Comparison of ENCODE assay signal across 23 cellular contexts in genomic region chr2:96564563-96564962, GRCh38. TPM values are rescaled to one million over a fixed set of nuclear protein-coding genes. Genes with fewer than 3 reads are reported as not detected.
DNase-seq lines count a peak whose midpoint lies in the region; ATAC-seq and TF ChIP-seq lines count a peak whose summit lies in the region.
"Had no signal": no experiment of that assay in that cellular context is flagged by ENCODE, and none has a peak within 500 bp of the region (broad histone marks: within the 10 kb centered on the region; RNA-seq: fewer than 3 reads in every experiment).

No MANE protein-coding gene starts in this region.

- H3K36me3 Mint-ChIP-seq in GM23338 (ENCODE audit: low read depth) (no peaks in the 10 kb centered on the region), chondrocyte (ENCODE audit: low read depth) (no peaks in the 10 kb centered on the region)
- H3K36me3 Mint-ChIP-seq: CD14-positive monocyte had no signal

- H3K9me3 Mint-ChIP-seq in GM23338 = no peaks in the 10 kb centered on the region
- H3K9me3 Mint-ChIP-seq in chondrocyte (ENCODE audit: low read depth) = peaks cover 7% of the 10 kb centered on the region
- H3K9me3 Mint-ChIP-seq: CD14-positive monocyte; CD4-positive, alpha-beta T cell; CD8-positive, alpha-beta memory T cell had no signal

- H3K36me3 ChIP-seq in GM23338 (ENCODE audit: insufficient read depth) (no peaks in the 10 kb centered on the region), HUES64 (ENCODE audit: insufficient read depth, low read length) (no peaks in the 10 kb centered on the region), upper lobe of right lung (no peaks in the 10 kb centered on the region)
- H3K36me3 ChIP-seq: BE2C; BLaER1 treated with 17β-estradiol and CSF1 and Interleukin-3, amounts not matched to agents 10 nM and 100 nM; HAP-1 had no signal

- H3K4me1 Mint-ChIP-seq in GM23338 (peaks cover 8% of the 10 kb centered on the region), chondrocyte (ENCODE audit: low read depth) (no peaks in the 10 kb centered on the region)
- H3K4me1 Mint-ChIP-seq: CD14-positive monocyte; CD8-positive, alpha-beta memory T cell had no signal

- H3K9me3 ChIP-seq in HUES64 (ENCODE audit: insufficient read depth, low read depth, low read length) (no peaks in the 10 kb centered on the region), upper lobe of right lung (no peaks in the 10 kb centered on the region)
- H3K9me3 ChIP-seq: A549; BE2C; BLaER1 treated with 17β-estradiol and CSF1 and Interleukin-3, amounts not matched to agents 10 nM and 100 nM; HAP-1 had no signal

- H3K4me3 ChIP-seq in GM23338 (no peak overlapping the region), HUES64 (ENCODE audit: low read length) (no peak overlapping the region), upper lobe of right lung (no peak overlapping the region)
- H3K4me3 ChIP-seq: A549; BLaER1 treated with 17β-estradiol and CSF1 and Interleukin-3, amounts not matched to agents 10 nM and 100 nM; GM12878; GM23248; HAP-1 had no signal

- no peaks in the 10 kb centered on the region for H3F3A ChIP-seq in GM23338 (replicated peaks; ENCODE audit: low read depth)

- no peaks in the 10 kb centered on the region for H4K20me1 ChIP-seq in GM23338 (replicated peaks; ENCODE audit: insufficient read depth)
- H4K20me1 ChIP-seq: BLaER1 treated with 17β-estradiol and CSF1 and Interleukin-3, amounts not matched to agents 10 nM and 100 nM had no signal

- no peak overlapping the region for H3K4me2 ChIP-seq in GM23338
- H3K4me2 ChIP-seq: A549 had no signal

- H3K27me3 ChIP-seq in GM23338 (ENCODE audit: insufficient read depth) (no peaks in the 10 kb centered on the region), HUES64 (ENCODE audit: insufficient read depth, low read length) (no peaks in the 10 kb centered on the region), upper lobe of right lung (no peaks in the 10 kb centered on the region)
- H3K27me3 ChIP-seq: BE2C; BLaER1 treated with 17β-estradiol and CSF1 and Interleukin-3, amounts not matched to agents 10 nM and 100 nM had no signal

- peaks cover 5% of the 10 kb centered on the region for H3K9me2 ChIP-seq in GM23338 (ENCODE audit: insufficient read depth)

- no peak overlapping the region for H3K9ac ChIP-seq in HUES64 (ENCODE audit: low read depth, low read length)
- H3K9ac ChIP-seq: BLaER1 treated with 17β-estradiol and CSF1 and Interleukin-3, amounts not matched to agents 10 nM and 100 nM; GM23248 had no signal

- H3K27ac ChIP-seq in GM23338 (ENCODE audit: low read depth) = no peak overlapping the region; the same call in 1 of the 2 replicates
- H3K27ac ChIP-seq in HUES64 (ENCODE audit: low read depth, low read length) = peak overlapping the region; percentile 29; the same call in 1 of the 2 replicates
- no peak overlapping the region for H3K27ac ChIP-seq in upper lobe of right lung
- H3K27ac ChIP-seq: A549; BLaER1 treated with 17β-estradiol and CSF1 and Interleukin-3, amounts not matched to agents 10 nM and 100 nM; GM23248 had no signal

- no peak overlapping the region for H2AFZ ChIP-seq in GM23338
- H2AFZ ChIP-seq: GM23248 had no signal

- ATAC-seq in GM23338 = peak; percentile 12; the same call in 1 of the 3 replicates
- ATAC-seq in upper lobe of right lung = no peak
- ATAC-seq: A549, GM12878 had no signal

- H3K4me3 Mint-ChIP-seq in GM23338 (no peak overlapping the region), chondrocyte (ENCODE audit: unreplicated experiment) (no peak overlapping the region)
- H3K4me3 Mint-ChIP-seq: CD14-positive monocyte; CD4-positive, alpha-beta T cell; CD8-positive, alpha-beta memory T cell; HFFc6 had no signal

- intact Hi-C loops in upper lobe of right lung (cut with DNase I) = no loop called here

- H3K27ac Mint-ChIP-seq in GM23338 (no peak overlapping the region), chondrocyte (ENCODE audit: unreplicated experiment) (no peak overlapping the region)
- H3K27ac Mint-ChIP-seq: CD14-positive monocyte; CD4-positive, alpha-beta T cell; CD8-positive, alpha-beta memory T cell; HFFc6 had no signal

- TF ChIP-seq CTCF in GM23338 (conservative IDR thresholded peaks at IDR 0.05; ENCODE audit: low read depth in 2 of 2) (no peak), upper lobe of right lung (IDR thresholded peaks at IDR 0.05) (no peak), chondrocyte (IDR thresholded peaks at IDR 0.05) (no peak)

- no peaks in the 10 kb centered on the region for H3K27me3 Mint-ChIP-seq in GM23338 (ENCODE audit: insufficient read depth, low read depth, poor library complexity)
- H3K27me3 Mint-ChIP-seq in chondrocyte (ENCODE audit: low read depth) = no peaks in the 10 kb centered on the region
- H3K27me3 Mint-ChIP-seq: CD4-positive, alpha-beta T cell had no signal

- DNase-seq in GM23338 (ENCODE audit: low spot score) = no peak
- DNase-seq in NCI-H524 treated with DMSO at 0.1 percent for 48 hours (lab: John Stamatoyannopoulos, UW) = peak; percentile 18
- no peak for DNase-seq in activated CD4-positive, alpha-beta T cell treated with anti-CD3 and anti-CD28 coated beads, Interleukin-2, amount 50 U/mL, for 1 hour
- DNase-seq in upper lobe of right lung = no peak
- DNase-seq in chondrocyte (ENCODE audit: low spot score) = no peak
- DNase-seq: 8988T; ACHN; AML-193; BE2C; CD4-positive, alpha-beta T cell; CD8-positive, alpha-beta memory T cell; DMS 273 treated with DMSO at 0.1 percent for 48 hours; DMS79; EL; GDM1; GM23248; HFFc6 had no signal

- no peaks in the 10 kb centered on the region for H3K79me2 ChIP-seq in GM23338 (replicated peaks; ENCODE audit: insufficient read depth)

- H3K4me1 ChIP-seq in GM23338 (ENCODE audit: insufficient read depth) (no peaks in the 10 kb centered on the region), HUES64 (ENCODE audit: insufficient read depth, low read length) (0 out of 2 replicates have a peak, but pooled peaks cover 4% of the 10 kb centered on the region), upper lobe of right lung (no peaks in the 10 kb centered on the region)
- H3K4me1 ChIP-seq: BE2C had no signal

- 89% methylated on average over 3 of the region's 3 CpGs for WGBS in HUES64

TF ChIP-seq in GM23338, 12 proteins besides CTCF, POLR2A, EP300 and RAD21:
- TF ChIP-seq EZH2phosphoT487 (IDR thresholded peaks at IDR 0.05; ENCODE audit: unreplicated experiment) = no peak
- TF ChIP-seq NANOG (IDR thresholded peaks at IDR 0.05; ENCODE audit: borderline replicate concordance) = no peak
- TF ChIP-seq ZNF331 (CRISPR knock-in tag; IDR thresholded peaks at IDR 0.05; ENCODE audit: low read depth) = no peak
- TF ChIP-seq CREB1 (CRISPR knock-in tag; IDR thresholded peaks at IDR 0.05; ENCODE audit: low read depth) = no peak
- TF ChIP-seq ETS1 (IDR thresholded peaks at IDR 0.05) = no peak
- TF ChIP-seq STAT1 (IDR thresholded peaks at IDR 0.05; ENCODE audit: unreplicated experiment) = no peak
- no peak for TF ChIP-seq ZNF114 (CRISPR knock-in tag; IDR thresholded peaks at IDR 0.05)

RNA-seq across cellular contexts. Expression of gene ARID5A, which starts 28.0 kb away (rescaled TPM):
- 7.1 and 7.7 TPM in 2 replicates for total RNA-seq in GM23338 (2014; rRNA removed; shearing (Covaris generic))
- polyA plus RNA-seq in GM23338 (2016; fragmentation: Nextera tagmentation; extraction: Ambion mirVana) = 5.5 and 5.9 TPM in 2 replicates
- polyA plus RNA-seq in HUES64 (2013, experiment 1 of 2) = 6.8 TPM
- polyA plus RNA-seq in HUES64 (2013, experiment 2 of 2) = 7.0 TPM
- 32.8 TPM for total RNA-seq in upper lobe of right lung
- 7.5 to 14.4 TPM (median 12.9 TPM) in 3 replicates for total RNA-seq in chondrocyte

RNA-seq across cellular contexts. Expression of gene NEURL3, which starts 59.4 kb away (rescaled TPM):
- not detected in 2 replicates for total RNA-seq in GM23338 (2014; rRNA removed; shearing (Covaris generic))
- polyA plus RNA-seq in GM23338 (2016; fragmentation: Nextera tagmentation; extraction: Ambion mirVana) = 0.21 TPM in 1 of 2 replicates, not detected in the other
- not detected for polyA plus RNA-seq in HUES64 (2013, experiment 1 of 2)
- not detected for polyA plus RNA-seq in HUES64 (2013, experiment 2 of 2)
- total RNA-seq in upper lobe of right lung = 0.29 TPM
- total RNA-seq in chondrocyte = not detected in 3 replicates
- total RNA-seq: CD4-positive, alpha-beta T cell; GM23248; HFFc6 had no signal
- polyA plus RNA-seq: CD14-positive monocyte; CD8-positive, alpha-beta memory T cell; GM23248 had no signal
